In genomic region chr1:18936471-18936813, GRCh38 we compare ENCODE assay signal across 25 cellular contexts. TPM values are rescaled to one million over a fixed set of nuclear protein-coding genes. Genes with fewer than 3 reads are reported as not detected.
DNase-seq lines count a peak whose midpoint lies in the region; ATAC-seq, FAIRE-seq and TF ChIP-seq lines count a peak whose summit lies in the region.
"Had no signal": no experiment of that assay in that cellular context is flagged by ENCODE, and none has a peak within 500 bp of the region (broad histone marks: within the 10 kb centered on the region; RNA-seq: fewer than 3 reads in every experiment).

No MANE protein-coding gene starts in this region.

- H3K27me3 ChIP-seq in CD4-positive, alpha-beta T cell (ENCODE audit: control insufficient read depth, insufficient read depth, low read length) = no peaks in the 10 kb centered on the region
- H3K27me3 ChIP-seq in CD8-positive, alpha-beta memory T cell (ENCODE audit: insufficient read depth, low read length, poor library complexity, severe bottlenecking) = no peaks in the 10 kb centered on the region
- H3K27me3 ChIP-seq in WERI-Rb-1 (ENCODE audit: insufficient read depth, low read depth, severe bottlenecking) = no peaks in the 10 kb centered on the region
- H3K27me3 ChIP-seq: BLaER1 had no signal

- no peak overlapping the region for H3K4me3 ChIP-seq in CD8-positive, alpha-beta memory T cell (ENCODE audit: low read length)
- H3K4me3 ChIP-seq in WERI-Rb-1 (ENCODE audit: low read depth, low read length) = no peak overlapping the region
- H3K4me3 ChIP-seq: BLaER1, SK-N-MC had no signal

- no peak overlapping the region for H3K4me3 Mint-ChIP-seq in CD4-positive, alpha-beta T cell
- H3K4me3 Mint-ChIP-seq in CD8-positive, alpha-beta memory T cell = no peak overlapping the region
- H3K4me3 Mint-ChIP-seq in memory B cell = no peak overlapping the region
- H3K4me3 Mint-ChIP-seq: H9; stimulated activated naive B cell treated with anti-CD40 and anti-IgM and Interleukin-4, amounts not matched to agents 10 μg/mL and 1 μg/mL and 100 μg/mL, for 72 hours; type B pancreatic cell had no signal

- no peaks in the 10 kb centered on the region for H3K9me3 Mint-ChIP-seq in CD4-positive, alpha-beta T cell
- no peaks in the 10 kb centered on the region for H3K9me3 Mint-ChIP-seq in CD8-positive, alpha-beta memory T cell
- no peaks in the 10 kb centered on the region for H3K9me3 Mint-ChIP-seq in memory B cell
- H3K9me3 Mint-ChIP-seq: H9; stimulated activated naive B cell treated with anti-CD40 and anti-IgM and Interleukin-4, amounts not matched to agents 10 μg/mL and 1 μg/mL and 100 μg/mL, for 72 hours; type B pancreatic cell had no signal

- H3K27me3 Mint-ChIP-seq in CD4-positive, alpha-beta T cell = no peaks in the 10 kb centered on the region
- H3K27me3 Mint-ChIP-seq in CD8-positive, alpha-beta memory T cell = peaks cover 0 to 1% of the 10 kb centered on the region in 2 donors
- no peaks in the 10 kb centered on the region for H3K27me3 Mint-ChIP-seq in memory B cell
- H3K27me3 Mint-ChIP-seq: stimulated activated naive B cell treated with anti-CD40 and anti-IgM and Interleukin-4, amounts not matched to agents 10 μg/mL and 1 μg/mL and 100 μg/mL, for 72 hours had no signal

- H3K4me1 Mint-ChIP-seq in CD4-positive, alpha-beta T cell (ENCODE audit: low read depth) = peaks cover 80% of the 10 kb centered on the region
- H3K4me1 Mint-ChIP-seq in CD8-positive, alpha-beta memory T cell = peaks cover 73 to 91% (median 90%) of the 10 kb centered on the region in 3 donors
- H3K4me1 Mint-ChIP-seq in memory B cell = peaks cover 38% of the 10 kb centered on the region

- H3K27ac ChIP-seq in CD4-positive, alpha-beta T cell (ENCODE audit: low read depth, low read length) = peak overlapping the region; percentile 4
- no peak overlapping the region for H3K27ac ChIP-seq in CD8-positive, alpha-beta memory T cell (ENCODE audit: low read depth, low read length)
- H3K27ac ChIP-seq in WERI-Rb-1 = peak overlapping the region; percentile 91
- H3K27ac ChIP-seq: SK-N-MC had no signal

- no peak for DNase-seq in CD4-positive, alpha-beta T cell
- DNase-seq in CD8-positive, alpha-beta memory T cell = no peak
- DNase-seq in WERI-Rb-1 = no peak
- no peak for DNase-seq in memory B cell (ENCODE audit: low spot score in 2 of 2)
- DNase-seq in NCI-H446 treated with DMSO at 0.1 percent for 48 hours (lab: John Stamatoyannopoulos, UW) = no peak
- no peak for DNase-seq in SK-N-DZ (ENCODE audit: low spot score)
- DNase-seq in frontal cortex (ENCODE audit: low spot score in 2 of 2) = no peak
- DNase-seq: activated CD4-positive, alpha-beta T cell treated with anti-CD3 and anti-CD28 coated beads, Interleukin-2, amount 50 U/mL, for 4 hours; activated CD8-positive, alpha-beta memory T cell treated with anti-CD3 and anti-CD28 coated beads, Interleukin-2, amount 50 U/mL, for 4 hours; activated naive CD4-positive, alpha-beta T cell treated with anti-CD3 and anti-CD28 coated beads, Interleukin-2, amount 50 U/mL, for 16 hours; DMS79 treated with DMSO at 0.1 percent for 48 hours; GDM1; H9; Karpas-422; NCI-H146; NCI-H2107; NCI-H510A; RPMI8226; stimulated activated CD4-positive, alpha-beta T cell treated with anti-CD3 and anti-CD28 coated beads, Interleukin-15, amount 100 ng/mL, for 24 hours; stimulated activated naive B cell treated with anti-CD40 and anti-IgM and Interleukin-4, amounts not matched to agents 10 μg/mL and 1 μg/mL and 100 μg/mL, for 72 hours had no signal

- no peaks in the 10 kb centered on the region for H3K36me3 ChIP-seq in CD8-positive, alpha-beta memory T cell (ENCODE audit: insufficient read depth, low read length)
- H3K36me3 ChIP-seq in WERI-Rb-1 = no peaks in the 10 kb centered on the region
- H3K36me3 ChIP-seq: BLaER1 had no signal

- POLR2A ChIA-PET in CD4-positive, alpha-beta T cell (lab: Charles Lee) = interaction anchor here (2.8 kb wide), 1 partner anchor 12 kb away, joined by 7 read pairs; no protein-coding TSS in a partner anchor
- POLR2A ChIA-PET in CD8-positive, alpha-beta memory T cell (lab: Charles Lee) = interaction anchor here (1.0 to 1.2 kb wide), 2 partner anchors 9 to 12 kb away, joined by 3 to 6 read pairs; no protein-coding TSS in a partner anchor

- no peak for TF ChIP-seq CTCF in CD4-positive, alpha-beta T cell (IDR thresholded peaks at IDR 0.05)
- no peak for TF ChIP-seq CTCF in WERI-Rb-1 (IDR thresholded peaks at IDR 0.05; ENCODE audit: low read depth, low read length)

- H3K27ac Mint-ChIP-seq in CD4-positive, alpha-beta T cell = peak overlapping the region; percentile 65
- peak overlapping the region; percentile 58 to 86 (median 74) for H3K27ac Mint-ChIP-seq in CD8-positive, alpha-beta memory T cell
- peak overlapping the region; percentile 57 for H3K27ac Mint-ChIP-seq in memory B cell
- H3K27ac Mint-ChIP-seq: stimulated activated naive B cell treated with anti-CD40 and anti-IgM and Interleukin-4, amounts not matched to agents 10 μg/mL and 1 μg/mL and 100 μg/mL, for 72 hours; type B pancreatic cell had no signal

- H3K9me3 ChIP-seq in CD4-positive, alpha-beta T cell (ENCODE audit: control insufficient read depth, low read length) = no peaks in the 10 kb centered on the region
- no peaks in the 10 kb centered on the region for H3K9me3 ChIP-seq in CD8-positive, alpha-beta memory T cell (ENCODE audit: low read length)
- no peaks in the 10 kb centered on the region for H3K9me3 ChIP-seq in WERI-Rb-1 (ENCODE audit: severe bottlenecking)
- H3K9me3 ChIP-seq: BLaER1 had no signal

- ATAC-seq in CD4-positive, alpha-beta T cell (ENCODE audit: poor library complexity) = no peak
- no peak for ATAC-seq in memory B cell (ENCODE audit: low read depth)
- ATAC-seq: stimulated activated naive B cell treated with anti-CD40 and anti-IgM and Interleukin-4, amounts not matched to agents 10 μg/mL and 1 μg/mL and 100 μg/mL, for 72 hours had no signal

- H3K36me3 Mint-ChIP-seq in CD4-positive, alpha-beta T cell (ENCODE audit: low read depth) = peaks cover 4% of the 10 kb centered on the region
- no peaks in the 10 kb centered on the region for H3K36me3 Mint-ChIP-seq in CD8-positive, alpha-beta memory T cell
- H3K36me3 Mint-ChIP-seq in memory B cell = peaks cover 1% of the 10 kb centered on the region
- H3K36me3 Mint-ChIP-seq: stimulated activated naive B cell treated with anti-CD40 and anti-IgM and Interleukin-4, amounts not matched to agents 10 μg/mL and 1 μg/mL and 100 μg/mL, for 72 hours; type B pancreatic cell had no signal

- peaks cover 70% of the 10 kb centered on the region for H3K4me1 ChIP-seq in CD8-positive, alpha-beta memory T cell (ENCODE audit: insufficient read depth, low read length)

- no peak for FAIRE-seq in frontal cortex (lab: Jason Lieb, UNC)
- FAIRE-seq: endothelial cell of umbilical vein, TTC549 had no signal

- intact Hi-C loops in CD4-positive, alpha-beta T cell (cut with DNase I, micrococcal nuclease) = no loop called here

- CTCF ChIA-PET in CD4-positive, alpha-beta T cell (lab: Charles Lee) = no interaction called here
- CTCF ChIA-PET in CD8-positive, alpha-beta memory T cell (lab: Charles Lee) = interaction anchor here (1.0 kb wide), 1 partner anchor 29 kb away, joined by 4 read pairs; no protein-coding TSS in a partner anchor

RNA-seq across cellular contexts. Expression of gene IFFO2, which starts 20.0 kb away (rescaled TPM):
- total RNA-seq in CD4-positive, alpha-beta T cell = 100 to 1,000 TPM; 106 to 112 TPM
- total RNA-seq in CD8-positive, alpha-beta memory T cell = 10 to 100 TPM; 33.1 to 37.7 TPM
- 3.2 TPM for polyA plus RNA-seq in CD8-positive, alpha-beta memory T cell
- 1.0 and 1.1 TPM in 2 replicates for polyA plus RNA-seq in SK-N-DZ (2014; cell fraction: cytosol; rRNA removed)
- polyA plus RNA-seq in SK-N-DZ (2014; cell fraction: nucleus; rRNA removed) = 0.13 and 0.33 TPM in 2 replicates
- total RNA-seq in frontal cortex = 7.7 TPM

RNA-seq across cellular contexts. Expression of gene ALDH4A1, which starts 34.1 kb away (rescaled TPM):
- total RNA-seq in CD4-positive, alpha-beta T cell = under 1 TPM; 0.61 to 0.71 TPM
- total RNA-seq in CD8-positive, alpha-beta memory T cell = 1 to 10 TPM; 9.3 to 9.5 TPM
- 1.4 TPM for polyA plus RNA-seq in CD8-positive, alpha-beta memory T cell
- 17.8 and 24.8 TPM in 2 replicates for polyA plus RNA-seq in SK-N-DZ (2014; cell fraction: cytosol; rRNA removed)
- polyA plus RNA-seq in SK-N-DZ (2014; cell fraction: nucleus; rRNA removed) = 45.7 and 51.6 TPM in 2 replicates
- total RNA-seq in frontal cortex = 4.5 TPM
